ENCODE assay signal across 16 cellular contexts in the genomic region with DNA sequence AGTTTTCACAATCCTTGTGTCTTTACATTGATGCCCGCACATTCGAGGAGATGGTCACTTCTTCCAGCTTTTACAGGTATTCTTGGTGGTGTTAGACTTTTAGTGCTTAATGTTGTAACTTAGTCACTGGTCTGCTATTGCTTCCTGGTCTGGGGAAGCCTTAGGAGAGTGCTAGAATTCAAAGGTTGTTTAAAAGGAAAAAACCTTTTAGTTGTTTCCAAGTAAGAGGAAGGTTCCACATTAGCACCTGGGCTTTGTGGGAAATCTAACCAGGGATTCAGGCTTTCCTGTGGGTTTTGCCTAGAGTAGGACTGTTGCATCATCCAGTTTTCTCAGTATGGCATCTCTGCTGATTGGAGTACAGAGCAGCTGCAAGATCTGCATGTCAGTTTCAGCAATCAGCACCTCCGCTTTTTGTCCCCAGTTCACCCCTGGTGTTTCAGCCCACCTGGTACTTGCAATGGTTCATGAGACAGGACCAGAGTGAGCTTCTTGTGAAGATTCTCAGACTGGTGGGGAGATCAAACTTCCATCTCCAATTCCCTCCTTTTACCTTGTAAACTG. TPM values are rescaled to one million over a fixed set of nuclear protein-coding genes. Genes with fewer than 3 reads are reported as not detected.
A peak's percentile ranks its signal among the peaks of the same experiment; 100 is the strongest.
DNase-seq lines count a peak whose midpoint lies in the region; ATAC-seq, FAIRE-seq and TF ChIP-seq lines count a peak whose summit lies in the region.
"Had no signal": no experiment of that assay in that cellular context is flagged by ENCODE, and none has a peak within 500 bp of the region (broad histone marks: within the 10 kb centered on the region; RNA-seq: fewer than 3 reads in every experiment).

No MANE protein-coding gene starts in this region.

- peak; percentile 27 for FAIRE-seq in GM12892 (lab: Jason Lieb, UNC)
- FAIRE-seq: HTR-8/SVneo had no signal

- H3K4me1 ChIP-seq in OCI-LY7 (ENCODE audit: insufficient read depth, low read length, poor library complexity, severe bottlenecking), result peaks cover 55% of the 10 kb centered on the region

- H3K4me3 Mint-ChIP-seq in memory B cell, result no peak overlapping the region
- H3K4me3 Mint-ChIP-seq in stimulated activated memory B cell treated with anti-CD40 and anti-IgM and Interleukin-4, amounts not matched to agents 10 μg/mL and 1 μg/mL and 100 μg/mL, for 72 hours, result no peak overlapping the region
- H3K4me3 Mint-ChIP-seq: T-helper 17 cell had no signal

- peaks cover 6% of the 10 kb centered on the region for H3K36me3 Mint-ChIP-seq in memory B cell
- H3K36me3 Mint-ChIP-seq in stimulated activated memory B cell treated with anti-CD40 and anti-IgM and Interleukin-4, amounts not matched to agents 10 μg/mL and 1 μg/mL and 100 μg/mL, for 72 hours, result peaks cover 24% of the 10 kb centered on the region

- H3K27ac Mint-ChIP-seq in memory B cell, result peak overlapping the region; percentile 50
- no peak overlapping the region for H3K27ac Mint-ChIP-seq in stimulated activated memory B cell treated with anti-CD40 and anti-IgM and Interleukin-4, amounts not matched to agents 10 μg/mL and 1 μg/mL and 100 μg/mL, for 72 hours
- H3K27ac Mint-ChIP-seq: T-helper 17 cell had no signal

- TF ChIP-seq POLR2A in GM12892 (IDR thresholded peaks at IDR 0.05; ENCODE audit: low read depth, low read length), result no peak

- POLR2A ChIA-PET in OCI-LY7 (lab: Charles Lee), result interaction anchor here (0.6 to 4.6 kb wide), 17 partner anchors 10 to 1638 kb away, joined by 3 to 28 read pairs (median 4); a partner anchor contains a TSS

- H3K4me1 Mint-ChIP-seq in memory B cell, result peaks cover 16% of the 10 kb centered on the region
- peaks cover 23% of the 10 kb centered on the region for H3K4me1 Mint-ChIP-seq in stimulated activated memory B cell treated with anti-CD40 and anti-IgM and Interleukin-4, amounts not matched to agents 10 μg/mL and 1 μg/mL and 100 μg/mL, for 72 hours
- H3K4me1 Mint-ChIP-seq: T-helper 17 cell had no signal

- H3K79me2 ChIP-seq in OCI-LY7 (ENCODE audit: insufficient read depth, low read depth, low read length), result no peaks in the 10 kb centered on the region

- intact Hi-C loops in OCI-LY7 (cut with micrococcal nuclease; ENCODE audit: unreplicated experiment), result loop anchor here (2.0 to 10.0 kb wide), 6 partner anchors 224 to 1887 kb away; partner anchors contain the start of gene ARHGDIB

- peaks cover 13% of the 10 kb centered on the region for H3K9me3 Mint-ChIP-seq in memory B cell
- peaks cover 18% of the 10 kb centered on the region for H3K9me3 Mint-ChIP-seq in stimulated activated memory B cell treated with anti-CD40 and anti-IgM and Interleukin-4, amounts not matched to agents 10 μg/mL and 1 μg/mL and 100 μg/mL, for 72 hours

- no peaks in the 10 kb centered on the region for H4K20me1 ChIP-seq in OCI-LY7 (ENCODE audit: insufficient read depth, low read length)
- H4K20me1 ChIP-seq: BLaER1 had no signal

- H3K36me3 ChIP-seq in OCI-LY7 (ENCODE audit: insufficient read depth, low read length), result peaks cover 30% of the 10 kb centered on the region
- H3K36me3 ChIP-seq: BLaER1 had no signal

- no peaks in the 10 kb centered on the region for H3K27me3 Mint-ChIP-seq in memory B cell
- H3K27me3 Mint-ChIP-seq in stimulated activated memory B cell treated with anti-CD40 and anti-IgM and Interleukin-4, amounts not matched to agents 10 μg/mL and 1 μg/mL and 100 μg/mL, for 72 hours, result no peaks in the 10 kb centered on the region

- no peaks in the 10 kb centered on the region for H3K9me2 ChIP-seq in OCI-LY7 (ENCODE audit: insufficient read depth, low read length)

- CTCF ChIA-PET in OCI-LY7 (lab: Charles Lee; ENCODE audit: unreplicated experiment), result interaction anchor here (0.6 kb wide), 1 partner anchor 21 kb away, joined by 3 read pairs; no protein-coding TSS in a partner anchor

- no peak for DNase-seq in GM12892 (ENCODE audit: insufficient read length)
- DNase-seq in LoVo (ENCODE audit: low spot score), result peak; percentile 67
- DNase-seq in OCI-LY7 (ENCODE audit: low spot score), result peak; percentile 84
- no peak for DNase-seq in memory B cell (ENCODE audit: low spot score in 2 of 2)
- DNase-seq in GM19240 (ENCODE audit: insufficient read length, low spot score), result no peak
- no peak for DNase-seq in NCI-H1417 treated with DMSO at 0.1 percent for 48 hours (lab: John Stamatoyannopoulos, UW)
- DNase-seq: KBM-7, NCI-H2029, NCI-H510A treated with DMSO at 0.1 percent for 48 hours, T-helper 17 cell had no signal

- H3K4me2 ChIP-seq in OCI-LY7 (ENCODE audit: low read length), result peak overlapping the region; percentile 38
- H3K4me2 ChIP-seq: BLaER1 had no signal

- peak overlapping the region; percentile 99 for H3K27ac ChIP-seq in OCI-LY7 (ENCODE audit: low read depth, low read length, poor library complexity, severe bottlenecking)
- H3K27ac ChIP-seq: BLaER1, RWPE1 had no signal

- BruUV-seq in OCI-LY7 (replicated peaks; lab: Mats Ljungman, UMichigan), result no TSS peak

- no peak for ATAC-seq in memory B cell (ENCODE audit: low read depth)
- ATAC-seq in GM18858 (IDR thresholded peaks at IDR 0.05; ENCODE audit: unreplicated experiment), result no peak
- ATAC-seq in stimulated activated memory B cell treated with anti-CD40 and anti-IgM and Interleukin-4, amounts not matched to agents 10 μg/mL and 1 μg/mL and 100 μg/mL, for 72 hours, result no peak
- ATAC-seq: SK-N-SH treated with all-trans-retinoic acid at 6 μM for 48 hours, T-helper 17 cell had no signal

- H3K9me3 ChIP-seq in OCI-LY7 (ENCODE audit: low read length), result peaks cover 44% of the 10 kb centered on the region

- peak overlapping the region; percentile 8 for H3K4me3 ChIP-seq in OCI-LY7 (ENCODE audit: low read depth, low read length, poor library complexity, severe bottlenecking)
- H3K4me3 ChIP-seq: BLaER1 had no signal

- peak overlapping the region; percentile 74 for H2AFZ ChIP-seq in OCI-LY7 (ENCODE audit: low read length)

- TF ChIP-seq CTCF in OCI-LY7 (conservative IDR thresholded peaks at IDR 0.05; ENCODE audit: low read length), result no peak

RNA-seq across cellular contexts. Expression of gene PLBD1, which starts 44.0 kb away (rescaled TPM):
- 0.28 TPM for polyA plus RNA-seq in GM12892 (2012; ENCODE audit: missing spikeins)
- 0.46 and 0.54 TPM in 2 replicates for total RNA-seq in OCI-LY7 (2014; rRNA removed; shearing (Covaris generic))
- total RNA-seq in OCI-LY7 (2022), result 0.61 TPM in 1 of 2 replicates, not detected in the other

Comparison
In these comparisons a context has a peak if more than half of its experiments do, and no peak if none do; other contexts are left out.
1. DNase-seq: peak in LoVo (single experiment) and OCI-LY7 (single experiment); none in GM12892 (single experiment), memory B cell (0 of 2), GM19240 (single experiment) and NCI-H1417 treated with DMSO at 0.1 percent for 48 hours (single experiment).